Comparison of ENCODE assay signal across 26 cellular contexts in the genomic region with DNA sequence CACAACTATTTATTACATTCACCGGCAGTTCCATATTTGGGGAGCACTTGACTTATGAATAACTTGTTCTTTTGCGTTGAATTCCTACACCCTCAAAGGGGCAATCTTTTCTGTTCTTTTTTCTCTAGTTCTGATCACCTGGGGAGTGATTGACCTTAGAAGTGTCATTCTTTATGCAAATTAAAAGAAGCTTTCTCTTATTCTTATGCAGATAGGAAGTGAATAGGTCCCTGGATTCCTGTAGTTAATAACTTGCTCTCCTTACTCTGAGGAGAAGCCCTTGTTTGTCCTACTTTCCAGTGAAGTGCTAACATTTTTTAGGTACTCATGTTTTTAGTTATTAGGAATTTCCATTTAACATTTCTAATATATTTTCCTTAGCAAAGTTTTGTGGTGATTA.
"Had no signal": no experiment of that assay in that cellular context is flagged by ENCODE, and none has a peak within 500 bp of the region (broad histone marks: within the 10 kb centered on the region; RNA-seq: fewer than 3 reads in every experiment).

No MANE protein-coding gene starts in this region.

- H3K4me1 Mint-ChIP-seq: memory B cell; natural killer cell; stimulated activated naive CD8-positive, alpha-beta T cell treated with anti-CD3 and anti-CD28 coated beads, Interleukin-15, amount 100 ng/mL, for 72 hours had no signal

- H3K27ac Mint-ChIP-seq: memory B cell; natural killer cell; progenitor cell of endocrine pancreas; stimulated activated naive CD8-positive, alpha-beta T cell treated with anti-CD3 and anti-CD28 coated beads, Interleukin-15, amount 100 ng/mL, for 72 hours had no signal

- H3K4me3 Mint-ChIP-seq: memory B cell; natural killer cell; stimulated activated naive CD8-positive, alpha-beta T cell treated with anti-CD3 and anti-CD28 coated beads, Interleukin-15, amount 100 ng/mL, for 72 hours had no signal

- H3K79me2 ChIP-seq: hepatocyte had no signal

- H2AFZ ChIP-seq: hepatocyte had no signal

- H3K36me3 ChIP-seq: esophagus muscularis mucosa, gastroesophageal sphincter, heart left ventricle, neutrophil, pancreas, right lobe of liver, suprapubic skin, transverse colon, upper lobe of right lung, uterus had no signal

- H3K36me3 Mint-ChIP-seq: memory B cell had no signal

- H3K4me3 ChIP-seq: coronary artery, esophagus muscularis mucosa, gastroesophageal sphincter, heart left ventricle, hepatocyte, lung, pancreas, right lobe of liver, suprapubic skin, transverse colon, upper lobe of right lung, uterus had no signal

- H3K27me3 Mint-ChIP-seq: memory B cell; stimulated activated naive CD8-positive, alpha-beta T cell treated with anti-CD3 and anti-CD28 coated beads, Interleukin-15, amount 100 ng/mL, for 72 hours had no signal

- DNase-seq: dermis blood vessel endothelial cell; effector memory CD4-positive, alpha-beta T cell; foreskin keratinocyte; heart left ventricle; kidney; natural killer cell; pancreas; right lobe of liver; small intestine; stimulated activated CD4-positive, alpha-beta T cell treated with anti-CD3 and anti-CD28 coated beads, Interleukin-15, amount 100 ng/mL, for 24 hours; stimulated activated CD4-positive, alpha-beta T cell treated with anti-CD3 and anti-CD28 coated beads, Interleukin-2, amount 100 ng/mL, for 48 hours; stimulated activated CD8-positive, alpha-beta memory T cell treated with anti-CD3 and anti-CD28 coated beads, Interleukin-4, amount 100 ng/mL, for 48 hours; stimulated activated naive CD4-positive, alpha-beta T cell; stimulated activated naive CD8-positive, alpha-beta T cell treated with anti-CD3 and anti-CD28 coated beads, Interleukin-15, amount 100 ng/mL, for 72 hours; transverse colon; upper lobe of right lung; uterus had no signal

- H3K9me3 ChIP-seq: esophagus muscularis mucosa, gastroesophageal sphincter, heart left ventricle, neutrophil, pancreas, right lobe of liver, transverse colon, upper lobe of right lung, uterus had no signal

- H3K4me1 ChIP-seq: esophagus muscularis mucosa, foreskin keratinocyte, gastroesophageal sphincter, heart left ventricle, pancreas, right lobe of liver, suprapubic skin, transverse colon, upper lobe of right lung, uterus had no signal

- H3K4me2 ChIP-seq: hepatocyte had no signal

- H3K27me3 ChIP-seq: esophagus muscularis mucosa, foreskin keratinocyte, gastroesophageal sphincter, hepatocyte, neutrophil, pancreas, right lobe of liver, suprapubic skin, transverse colon, upper lobe of right lung, uterus had no signal

- H3K27ac ChIP-seq: coronary artery, esophagus muscularis mucosa, foreskin keratinocyte, gastroesophageal sphincter, heart left ventricle, hepatocyte, neutrophil, pancreas, right lobe of liver, suprapubic skin, transverse colon, upper lobe of right lung, uterus had no signal
